In genomic region chr2:126674075-126674744, GRCh38 we compare ENCODE assay signal across 1 cellular context.
TF ChIP-seq lines count a peak whose summit lies in the region.

No MANE protein-coding gene starts in this region.

TF ChIP-seq in K562, 482 proteins besides CTCF, POLR2A, EP300 and RAD21 (continued from another document):
- no peak for TF ChIP-seq ZBTB40 (IDR thresholded peaks at IDR 0.05)
- TF ChIP-seq ZBTB40 (CRISPR knock-in tag; IDR thresholded peaks at IDR 0.05), result no peak
- TF ChIP-seq ZNF165 (CRISPR knock-in tag; IDR thresholded peaks at IDR 0.05; ENCODE audit: borderline replicate concordance), result no peak
- no peak for TF ChIP-seq PHB (CRISPR knock-in tag; IDR thresholded peaks at IDR 0.05)
- no peak for TF ChIP-seq ZNF764 (CRISPR knock-in tag; IDR thresholded peaks at IDR 0.05; ENCODE audit: low read depth)
- TF ChIP-seq ZNF133 (CRISPR knock-in tag; IDR thresholded peaks at IDR 0.05), result no peak
- peak; percentile 99 for TF ChIP-seq TEAD4 (IDR thresholded peaks at IDR 0.05; ENCODE audit: low read length)
- no peak for TF ChIP-seq TEAD4 (CRISPR knock-in tag; IDR thresholded peaks at IDR 0.05; ENCODE audit: borderline replicate concordance)
- no peak for TF ChIP-seq SP2 (IDR thresholded peaks at IDR 0.05; ENCODE audit: extremely low read depth, low read depth, low read length, poor library complexity, severe bottlenecking)
- no peak for TF ChIP-seq RBBP5 (IDR thresholded peaks at IDR 0.05; ENCODE audit: borderline replicate concordance, insufficient read depth, low read length, poor library complexity, severe bottlenecking)
- no peak for TF ChIP-seq FIP1L1 (IDR thresholded peaks at IDR 0.05; ENCODE audit: low read depth, low read length, poor library complexity, severe bottlenecking)
- no peak for TF ChIP-seq BCL6 (CRISPR knock-in tag; IDR thresholded peaks at IDR 0.05)
- TF ChIP-seq FOXK1 (CRISPR knock-in tag; IDR thresholded peaks at IDR 0.05; ENCODE audit: borderline replicate concordance), result no peak
- TF ChIP-seq EWSR1 (IDR thresholded peaks at IDR 0.05; ENCODE audit: borderline replicate concordance, low read depth, partially characterized antibody), result no peak
- TF ChIP-seq RFX1 (IDR thresholded peaks at IDR 0.05), result no peak
